8 cellular contexts compared by ENCODE assay signal in the genomic region with DNA sequence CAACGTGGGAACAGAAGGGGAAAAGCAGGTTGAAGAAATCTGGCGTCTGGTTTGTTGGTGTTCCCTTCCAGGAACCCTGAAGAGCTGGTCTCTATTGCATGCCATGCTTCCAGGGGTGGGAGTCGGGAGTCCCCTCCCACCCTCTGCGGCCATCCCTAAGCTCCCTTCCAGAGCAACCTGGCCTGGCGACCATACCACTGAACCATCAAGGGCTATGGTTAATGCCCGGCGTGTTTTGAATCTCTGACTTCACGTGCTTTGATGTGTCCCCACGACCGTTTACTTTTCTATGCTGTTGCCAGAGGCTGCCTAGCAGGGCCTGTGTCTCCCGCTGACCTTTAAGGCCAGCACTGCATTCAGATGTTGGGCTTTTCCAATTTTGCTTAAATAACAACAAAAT. TPM values are rescaled to one million over a fixed set of nuclear protein-coding genes. Genes with fewer than 3 reads are reported as not detected.
A peak's percentile ranks its signal among the peaks of the same experiment; 100 is the strongest.
DNase-seq lines count a peak whose midpoint lies in the region; ATAC-seq, FAIRE-seq and TF ChIP-seq lines count a peak whose summit lies in the region.

No MANE protein-coding gene starts in this region.

- H3K14ac ChIP-seq in H1 (ENCODE audit: insufficient read length): no peak overlapping the region

- H3K4ac ChIP-seq in H1 (replicated peaks; ENCODE audit: insufficient read length, low read depth, low read length): no peak overlapping the region

- H2BK5ac ChIP-seq in H1 (ENCODE audit: low read depth, low read length): no peak overlapping the region

- ATAC-seq in CD4-positive, alpha-beta T cell (ENCODE audit: poor library complexity): no peak
- ATAC-seq in HG02571 (IDR thresholded peaks at IDR 0.05; ENCODE audit: unreplicated experiment) (no peak), GM18517 (IDR thresholded peaks at IDR 0.05; ENCODE audit: unreplicated experiment) (no peak), GM18868 (IDR thresholded peaks at IDR 0.05; ENCODE audit: unreplicated experiment) (no peak)

- no peak for TF ChIP-seq EP300 in H1 (IDR thresholded peaks at IDR 0.05; ENCODE audit: borderline replicate concordance in 1 of 2, low read depth in 2 of 2, low read length in 2 of 2)

- H3K79me2 ChIP-seq in H1 (ENCODE audit: control insufficient read depth in 1 of 2, insufficient read depth in 2 of 2, low read length in 2 of 2): peaks cover 0 to 35% of the 10 kb centered on the region in 2 experiments; a peak in 2 of 4 replicates

- peak overlapping the region; percentile 100 for H3K27ac Mint-ChIP-seq in CD4-positive, alpha-beta T cell

- no peak for TF ChIP-seq POLR2A in NB4 (IDR thresholded peaks at IDR 0.05; ENCODE audit: extremely low read depth, insufficient read length)
- TF ChIP-seq POLR2A in H1 (IDR thresholded peaks at IDR 0.05; ENCODE audit: control extremely low read depth in 1 of 2, low read depth in 2 of 2, low read length in 2 of 2): no peak

- H2AFZ ChIP-seq in H1 (ENCODE audit: low read length): peak overlapping the region; percentile 88
- H2AFZ ChIP-seq in neuron (ENCODE audit: low read depth, low read length): peak overlapping the region; percentile 85

- H3K36me3 Mint-ChIP-seq in CD4-positive, alpha-beta T cell (ENCODE audit: low read depth): peaks cover 43% of the 10 kb centered on the region

- TF ChIP-seq RAD21 in H1 (IDR thresholded peaks at IDR 0.05 in 1 of 2, conservative IDR thresholded peaks at IDR 0.05 in 1 of 2; ENCODE audit: low read depth in 2 of 2, low read length in 2 of 2): no peak; a peak in 1 of 4 replicates

- H2BK12ac ChIP-seq in H1 (ENCODE audit: low read depth, low read length): no peak overlapping the region

- H3K4me1 Mint-ChIP-seq in CD4-positive, alpha-beta T cell (ENCODE audit: low read depth): peaks cover 31% of the 10 kb centered on the region

- TF ChIP-seq CTCF in CD4-positive, alpha-beta T cell (IDR thresholded peaks at IDR 0.05): no peak
- no peak for TF ChIP-seq CTCF in NB4 (IDR thresholded peaks at IDR 0.05; ENCODE audit: low read depth, low read length)
- TF ChIP-seq CTCF in H1 (IDR thresholded peaks at IDR 0.05; ENCODE audit: control extremely low read depth in 1 of 3, insufficient read depth in 1 of 3, low read depth in 1 of 3, low read length in 3 of 3): no peak

- H3K27me3 ChIP-seq in CD4-positive, alpha-beta T cell (ENCODE audit: control insufficient read depth, insufficient read depth, low read length): no peaks in the 10 kb centered on the region
- H3K27me3 ChIP-seq in H1 (replicated peaks in 1 of 4; ENCODE audit: control insufficient read depth in 3 of 4, extremely low read depth in 1 of 4, insufficient read depth in 3 of 4, low read length in 3 of 4) (no peaks in the 10 kb centered on the region), neuron (ENCODE audit: insufficient read depth, low read length) (peaks cover 7% of the 10 kb centered on the region)

- H3K27ac ChIP-seq in CD4-positive, alpha-beta T cell (ENCODE audit: low read depth, low read length): no peak overlapping the region
- no peak overlapping the region for H3K27ac ChIP-seq in H1 (ENCODE audit: low read depth, low read length)

- peaks cover 2% of the 10 kb centered on the region; the same call in 1 of the 2 replicates for H3K79me1 ChIP-seq in H1 (ENCODE audit: low read depth, low read length)

- H4K20me1 ChIP-seq in H1 (replicated peaks in 1 of 2; ENCODE audit: control insufficient read depth in 1 of 2, insufficient read depth in 2 of 2, low read length in 2 of 2): peaks cover 5 to 8% of the 10 kb centered on the region in 2 experiments

- H3K23me2 ChIP-seq in H1 (ENCODE audit: low read depth, low read length): peaks cover 4% of the 10 kb centered on the region

- peak overlapping the region; percentile 66 to 83 for H3K4me2 ChIP-seq in H1 (ENCODE audit: insufficient read depth in 1 of 2, low read depth in 2 of 2, low read length in 2 of 2)

- no peak overlapping the region for H4K8ac ChIP-seq in H1 (ENCODE audit: extremely low read depth, insufficient read depth, low read length)

- H4K5ac ChIP-seq in H1 (ENCODE audit: insufficient read length, low read depth, low read length): no peak overlapping the region

- no peak for DNase-seq in CD4-positive, alpha-beta T cell
- DNase-seq in NB4 (ENCODE audit: low read depth) (no peak), H1 (ENCODE audit: low read depth in 1 of 2, low spot score in 2 of 2) (peak in 1 of 2 experiments; percentile 56), NOMO-1 treated with dmso at 0.1 percent for 144 hours (lab: John Stamatoyannopoulos, UW; ENCODE audit: unreplicated experiment) (no peak)

- H3K4me3 ChIP-seq in NB4 (ENCODE audit: low read depth, low read length) (peak overlapping the region; percentile 63), H1 (ENCODE audit: extremely low read depth in 1 of 4, insufficient read depth in 2 of 4, low read depth in 3 of 4, low read length in 4 of 4) (peak overlapping the region; percentile 71 to 80 (median 78); a peak in 5 of 8 replicates), neuron (ENCODE audit: low read length) (peak overlapping the region; percentile 78)

- no peak overlapping the region for H2BK15ac ChIP-seq in H1 (ENCODE audit: low read length)

- WGBS in H1 (ENCODE audit: extremely low coverage in 1 of 2, insufficient coverage in 1 of 2, insufficient read length in 1 of 2, insufficient replicate concordance in 2 of 2, low coverage in 1 of 2, low lambda C conversion rate in 2 of 2, missing lambda C conversion rate in 1 of 2), 2 experiments: 19% methylated on average over 11 of the region's 11 CpGs; no CpG with 5 or more reads in 1 of the 2 experiments

- H3K4me1 ChIP-seq in H1 (replicated peaks in 1 of 4; ENCODE audit: control insufficient read depth in 3 of 4, insufficient read depth in 4 of 4, low read length in 3 of 4) (peaks cover 3 to 12% (median 7%) of the 10 kb centered on the region in 4 experiments; a peak in 6 of 7 replicates), neuron (ENCODE audit: insufficient read depth, low read length) (peaks cover 18% of the 10 kb centered on the region)

- no peak overlapping the region for H3K23ac ChIP-seq in H1 (ENCODE audit: insufficient read length)

- POLR2A ChIA-PET in CD4-positive, alpha-beta T cell (lab: Charles Lee): interaction anchor here (0.7 to 5.7 kb wide), 25 partner anchors 8 to 209 kb away, joined by 3 to 122 read pairs (median 4); no protein-coding TSS in a partner anchor
- POLR2A ChIA-PET in H1 (lab: Charles Lee; ENCODE audit: partially characterized antibody): interaction anchor here (0.6 to 1.7 kb wide), 3 partner anchors 12 to 587 kb away, joined by 3 to 6 read pairs (median 4); no protein-coding TSS in a partner anchor

- intact Hi-C loops in CD4-positive, alpha-beta T cell (cut with DNase I, micrococcal nuclease): loop anchor here (1.0 to 5.0 kb wide), 10 partner anchors 38 to 217 kb away; a partner anchor contains a TSS

- H2BK20ac ChIP-seq in H1 (ENCODE audit: low read length): no peak overlapping the region

- H3K9me3 Mint-ChIP-seq in CD4-positive, alpha-beta T cell: no peaks in the 10 kb centered on the region

- H3K27me3 Mint-ChIP-seq in CD4-positive, alpha-beta T cell: peaks cover 4% of the 10 kb centered on the region

- no peak overlapping the region for H4K91ac ChIP-seq in H1 (replicated peaks; ENCODE audit: insufficient read length, low read length)

- CTCF ChIA-PET in CD4-positive, alpha-beta T cell (lab: Charles Lee): interaction anchor here (0.8 to 2.0 kb wide), 3 partner anchors 11 to 123 kb away, joined by 3 to 5 read pairs (median 4); no protein-coding TSS in a partner anchor
- CTCF ChIA-PET in H1 (lab: Charles Lee; ENCODE audit: partially characterized antibody): interaction anchor here (1.0 to 1.4 kb wide), 3 partner anchors 15 to 62 kb away, joined by 3 to 4 read pairs (median 4); no protein-coding TSS in a partner anchor

- no peak for FAIRE-seq in H1 (lab: Jason Lieb, UNC)

- no peak overlapping the region for H2AK5ac ChIP-seq in H1 (ENCODE audit: low read depth, low read length)

- H3K36me3 ChIP-seq in H1 (ENCODE audit: control insufficient read depth in 2 of 4, insufficient read depth in 4 of 4, low read length in 3 of 4) (peaks cover 0 to 5% (median 1%) of the 10 kb centered on the region in 4 experiments; a peak in 2 of 8 replicates), neuron (ENCODE audit: insufficient read depth, low read length) (peaks cover 7% of the 10 kb centered on the region)

- H2BK120ac ChIP-seq in H1 (replicated peaks; ENCODE audit: low read depth, low read length): peak overlapping the region; percentile 10

- peak overlapping the region; percentile 100 for H3K4me3 Mint-ChIP-seq in CD4-positive, alpha-beta T cell

- H3K9ac ChIP-seq in H1 (replicated peaks in 1 of 4; ENCODE audit: extremely low read depth in 1 of 4, low read depth in 3 of 4, low read length in 3 of 4): peak overlapping the region in 1 of 4 experiments; percentile 15; a peak in 1 of 7 replicates

- no peak overlapping the region for H3K56ac ChIP-seq in H1 (replicated peaks; ENCODE audit: insufficient read length, low read depth, low read length)

- H3K9me3 ChIP-seq in CD4-positive, alpha-beta T cell (ENCODE audit: control insufficient read depth, low read length): no peaks in the 10 kb centered on the region
- H3K9me3 ChIP-seq in H1 (ENCODE audit: insufficient read depth in 2 of 2, low read depth in 1 of 2, low read length in 1 of 2): no peaks in the 10 kb centered on the region
- no peaks in the 10 kb centered on the region for H3K9me3 ChIP-seq in neuron (ENCODE audit: low read length)

- peak overlapping the region; percentile 28; the same call in 1 of the 2 replicates for H3K18ac ChIP-seq in H1 (ENCODE audit: extremely low read depth, low read length)

TF ChIP-seq in H1, 55 proteins besides CTCF, POLR2A, EP300 and RAD21 (continues in another document):
- TF ChIP-seq, protein P1, sequence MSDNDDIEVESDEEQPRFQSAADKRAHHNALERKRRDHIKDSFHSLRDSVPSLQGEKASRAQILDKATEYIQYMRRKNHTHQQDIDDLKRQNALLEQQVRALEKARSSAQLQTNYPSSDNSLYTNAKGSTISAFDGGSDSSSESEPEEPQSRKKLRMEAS (IDR thresholded peaks at IDR 0.05): 0 out of 2 replicates have a peak, but pooled peaks have one; percentile 9
- peak; percentile 32 for TF ChIP-seq KDM4A (IDR thresholded peaks at IDR 0.05; ENCODE audit: low read depth, low read length, severe bottlenecking)

RNA-seq across cellular contexts. Expression of a gene that starts 0.7 kb away (rescaled TPM):
- total RNA-seq in CD4-positive, alpha-beta T cell: 100 to 1,000 TPM; 215 to 217 TPM
- total RNA-seq in H1 (2021; fragmentation: NEBNext Ultra II Directional; extraction: Animal tissue kit (Norgen Biotek cat#: 25700)): 11.7 and 11.9 TPM in 2 replicates
- polyA plus RNA-seq in H1 (2011; rRNA removed): 3.6 and 4.4 TPM in 2 replicates
- 5.2 TPM for polyA plus RNA-seq in H1 (2011; cell fraction: cytosol; rRNA removed)
- 8.7 TPM for polyA plus RNA-seq in H1 (2011; cell fraction: nucleus; rRNA removed)
- polyA plus RNA-seq in H1 (2012, experiment 1 of 2): 5.7 to 7.5 TPM (median 6.6 TPM) in 4 replicates
- polyA plus RNA-seq in H1 (2012, experiment 2 of 2): 0.92 TPM
- 4.6 TPM for polyA plus RNA-seq in H1 (2013, experiment 1 of 2)
- polyA plus RNA-seq in H1 (2013, experiment 2 of 2): 4.4 TPM
- polyA minus RNA-seq in H1 (2011; rRNA and poly(A)+ RNA removed): 17.6 and 24.1 TPM in 2 replicates
- 11.5 TPM for polyA minus RNA-seq in H1 (2011; cell fraction: cytosol; rRNA and poly(A)+ RNA removed)
- polyA minus RNA-seq in H1 (2011; cell fraction: nucleus; rRNA and poly(A)+ RNA removed): 29.3 TPM

Comparison
In these comparisons a context has a peak if more than half of its experiments do, and no peak if none do; other contexts are left out.
1. RNA of a gene that starts 0.7 kb away (total RNA-seq): 215 to 217 TPM in CD4-positive, alpha-beta T cell; 11.7 to 11.9 TPM in H1; every median in the first group is over 10 times any median in the second.
2. Peak in every context shown above with its lines, with median percentiles within 50 percentile points of each other: H3K4me3 ChIP-seq.